In the genomic region with DNA sequence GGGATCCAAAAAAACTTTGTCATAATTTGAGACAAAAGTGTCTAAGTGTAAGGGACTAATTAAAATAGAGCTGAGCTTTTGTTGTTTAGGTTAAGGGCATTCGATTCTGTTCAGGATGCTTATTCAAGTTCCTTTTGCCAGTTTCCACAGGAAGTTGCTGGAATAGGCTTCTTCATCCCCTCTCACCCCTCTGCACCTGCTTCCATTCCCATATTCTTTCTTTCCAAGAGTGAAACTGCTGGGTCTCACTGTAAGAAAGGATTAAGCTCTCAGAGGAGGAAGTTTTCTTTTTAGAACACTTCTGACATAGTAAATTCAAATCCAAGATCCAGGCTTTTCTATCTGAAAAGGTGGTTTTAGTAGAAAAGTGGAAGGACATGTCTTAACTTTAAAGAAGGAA, we compare ENCODE assay signal across 1 cellular context.
TF ChIP-seq lines count a peak whose summit lies in the region.

No MANE protein-coding gene starts in this region.

TF ChIP-seq in HCT116, 20 proteins besides CTCF, POLR2A, EP300 and RAD21 (continued from another document):
- TF ChIP-seq, protein P1, sequence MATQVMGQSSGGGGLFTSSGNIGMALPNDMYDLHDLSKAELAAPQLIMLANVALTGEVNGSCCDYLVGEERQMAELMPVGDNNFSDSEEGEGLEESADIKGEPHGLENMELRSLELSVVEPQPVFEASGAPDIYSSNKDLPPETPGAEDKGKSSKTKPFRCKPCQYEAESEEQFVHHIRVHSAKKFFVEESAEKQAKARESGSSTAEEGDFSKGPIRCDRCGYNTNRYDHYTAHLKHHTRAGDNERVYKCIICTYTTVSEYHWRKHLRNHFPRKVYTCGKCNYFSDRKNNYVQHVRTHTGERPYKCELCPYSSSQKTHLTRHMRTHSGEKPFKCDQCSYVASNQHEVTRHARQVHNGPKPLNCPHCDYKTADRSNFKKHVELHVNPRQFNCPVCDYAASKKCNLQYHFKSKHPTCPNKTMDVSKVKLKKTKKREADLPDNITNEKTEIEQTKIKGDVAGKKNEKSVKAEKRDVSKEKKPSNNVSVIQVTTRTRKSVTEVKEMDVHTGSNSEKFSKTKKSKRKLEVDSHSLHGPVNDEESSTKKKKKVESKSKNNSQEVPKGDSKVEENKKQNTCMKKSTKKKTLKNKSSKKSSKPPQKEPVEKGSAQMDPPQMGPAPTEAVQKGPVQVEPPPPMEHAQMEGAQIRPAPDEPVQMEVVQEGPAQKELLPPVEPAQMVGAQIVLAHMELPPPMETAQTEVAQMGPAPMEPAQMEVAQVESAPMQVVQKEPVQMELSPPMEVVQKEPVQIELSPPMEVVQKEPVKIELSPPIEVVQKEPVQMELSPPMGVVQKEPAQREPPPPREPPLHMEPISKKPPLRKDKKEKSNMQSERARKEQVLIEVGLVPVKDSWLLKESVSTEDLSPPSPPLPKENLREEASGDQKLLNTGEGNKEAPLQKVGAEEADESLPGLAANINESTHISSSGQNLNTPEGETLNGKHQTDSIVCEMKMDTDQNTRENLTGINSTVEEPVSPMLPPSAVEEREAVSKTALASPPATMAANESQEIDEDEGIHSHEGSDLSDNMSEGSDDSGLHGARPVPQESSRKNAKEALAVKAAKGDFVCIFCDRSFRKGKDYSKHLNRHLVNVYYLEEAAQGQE (IDR thresholded peaks at IDR 0.05; ENCODE audit: low read depth): no peak
- TF ChIP-seq, protein P2, sequence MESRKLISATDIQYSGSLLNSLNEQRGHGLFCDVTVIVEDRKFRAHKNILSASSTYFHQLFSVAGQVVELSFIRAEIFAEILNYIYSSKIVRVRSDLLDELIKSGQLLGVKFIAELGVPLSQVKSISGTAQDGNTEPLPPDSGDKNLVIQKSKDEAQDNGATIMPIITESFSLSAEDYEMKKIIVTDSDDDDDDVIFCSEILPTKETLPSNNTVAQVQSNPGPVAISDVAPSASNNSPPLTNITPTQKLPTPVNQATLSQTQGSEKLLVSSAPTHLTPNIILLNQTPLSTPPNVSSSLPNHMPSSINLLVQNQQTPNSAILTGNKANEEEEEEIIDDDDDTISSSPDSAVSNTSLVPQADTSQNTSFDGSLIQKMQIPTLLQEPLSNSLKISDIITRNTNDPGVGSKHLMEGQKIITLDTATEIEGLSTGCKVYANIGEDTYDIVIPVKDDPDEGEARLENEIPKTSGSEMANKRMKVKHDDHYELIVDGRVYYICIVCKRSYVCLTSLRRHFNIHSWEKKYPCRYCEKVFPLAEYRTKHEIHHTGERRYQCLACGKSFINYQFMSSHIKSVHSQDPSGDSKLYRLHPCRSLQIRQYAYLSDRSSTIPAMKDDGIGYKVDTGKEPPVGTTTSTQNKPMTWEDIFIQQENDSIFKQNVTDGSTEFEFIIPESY (IDR thresholded peaks at IDR 0.05; ENCODE audit: extremely low read depth, insufficient replicate concordance, low read length): no peak
- TF ChIP-seq POLR2AphosphoS5 (IDR thresholded peaks at IDR 0.05; ENCODE audit: low read depth, low read length) (no peak), YY1 (IDR thresholded peaks at IDR 0.05; ENCODE audit: extremely low read depth, insufficient replicate concordance, low read depth, low read length) (no peak), EZH2phosphoT487 (IDR thresholded peaks at IDR 0.05; ENCODE audit: borderline replicate concordance) (no peak), ZFX (IDR thresholded peaks at IDR 0.05) (no peak), EZH2 (IDR thresholded peaks at IDR 0.05) (no peak), SRF (IDR thresholded peaks at IDR 0.05; ENCODE audit: low read depth) (no peak)
